8 cellular contexts compared by ENCODE assay signal in genomic region chr7:102390697-102391484, GRCh38. TPM values are rescaled to one million over a fixed set of nuclear protein-coding genes. Genes with fewer than 3 reads are reported as not detected.
A peak's percentile ranks its signal among the peaks of the same experiment; 100 is the strongest.
DNase-seq lines count a peak whose midpoint lies in the region; ATAC-seq and TF ChIP-seq lines count a peak whose summit lies in the region.

No MANE protein-coding gene starts in this region.

- no peak overlapping the region for H3K4me3 ChIP-seq in Caco-2 (ENCODE audit: low read depth, low read length)

- H3K27me3 ChIP-seq in Caco-2 (replicated peaks; ENCODE audit: control insufficient read depth, insufficient read depth, low read length) = no peaks in the 10 kb centered on the region

- intact Hi-C loops in Caco-2 (cut with micrococcal nuclease; ENCODE audit: unreplicated experiment) = loop anchor here (1.0 kb wide), 1 partner anchor 112 kb away; no protein-coding TSS in a partner anchor

- peak overlapping the region; percentile 35 for H3K27ac Mint-ChIP-seq in Caco-2 (ENCODE audit: unreplicated experiment)
- H3K27ac Mint-ChIP-seq in activated CD8-positive, alpha-beta memory T cell treated with anti-CD3 and anti-CD28 coated beads, Interleukin-2, amount 10 ng/mL, durations not matched to agents 7 days and 5 days = no peak overlapping the region

- CTCF ChIA-PET in Caco-2 (lab: Charles Lee) = no interaction called here
- CTCF ChIA-PET in activated CD8-positive, alpha-beta memory T cell treated with anti-CD3 and anti-CD28 coated beads, Interleukin-2, amount 10 ng/mL, durations not matched to agents 7 days and 5 days (lab: Charles Lee) = interaction anchor here (0.6 to 1.9 kb wide), 8 partner anchors 13 to 1731 kb away, joined by 3 to 13 read pairs (median 4); no protein-coding TSS in a partner anchor

- peak; percentile 87 to 95 for TF ChIP-seq CTCF in Caco-2 (IDR thresholded peaks at IDR 0.05; ENCODE audit: insufficient read depth in 1 of 2, low read depth in 1 of 2, low read length in 1 of 2, severe bottlenecking in 1 of 2, unreplicated experiment in 1 of 2)

- peaks cover 2% of the 10 kb centered on the region; the same call in 1 of the 2 replicates for H3K36me3 ChIP-seq in Caco-2 (ENCODE audit: control insufficient read depth, insufficient read depth, low read length)

- H3K4me1 ChIP-seq in Caco-2 = peaks cover 27% of the 10 kb centered on the region

- ATAC-seq in HG02798 (IDR thresholded peaks at IDR 0.05; ENCODE audit: poor library complexity, unreplicated experiment) (peak; percentile 47), GM21737 (IDR thresholded peaks at IDR 0.05; ENCODE audit: unreplicated experiment) (no peak)
- ATAC-seq in activated CD8-positive, alpha-beta memory T cell treated with anti-CD3 and anti-CD28 coated beads, Interleukin-2, amount 10 ng/mL, durations not matched to agents 7 days and 5 days = peak; percentile 71

- H3K36me3 Mint-ChIP-seq in Caco-2 (ENCODE audit: insufficient read depth, unreplicated experiment) = peaks cover 63% of the 10 kb centered on the region
- peaks cover 12% of the 10 kb centered on the region for H3K36me3 Mint-ChIP-seq in activated CD8-positive, alpha-beta memory T cell treated with anti-CD3 and anti-CD28 coated beads, Interleukin-2, amount 10 ng/mL, durations not matched to agents 7 days and 5 days

- no peaks in the 10 kb centered on the region; the same call in 1 of the 2 replicates for H3K9me3 ChIP-seq in Caco-2

- no TSS peak for BruUV-seq in Caco-2 (replicated peaks; lab: Mats Ljungman, UMichigan)

- POLR2A ChIA-PET in Caco-2 (lab: Charles Lee) = no interaction called here

- H3K4me1 Mint-ChIP-seq in Caco-2 (ENCODE audit: low read depth, unreplicated experiment) = peaks cover 15% of the 10 kb centered on the region
- H3K4me1 Mint-ChIP-seq in activated CD8-positive, alpha-beta memory T cell treated with anti-CD3 and anti-CD28 coated beads, Interleukin-2, amount 10 ng/mL, durations not matched to agents 7 days and 5 days = peaks cover 5% of the 10 kb centered on the region

- DNase-seq in Caco-2 = peak; percentile 87 to 91
- peak; percentile 10 for DNase-seq in NK-92 (lab: John Stamatoyannopoulos, UW; ENCODE audit: unreplicated experiment)
- peak; percentile 77 for DNase-seq in activated CD8-positive, alpha-beta memory T cell treated with anti-CD3 and anti-CD28 coated beads, Interleukin-2, amount 10 ng/mL, durations not matched to agents 7 days and 5 days
- peak; percentile 54 for DNase-seq in epidermal melanocyte (ENCODE audit: insufficient read length, low spot score)
- DNase-seq in mucosa of gallbladder (ENCODE audit: low spot score) = peak; percentile 87
- DNase-seq in stimulated activated CD8-positive, alpha-beta memory T cell treated with anti-CD3 and anti-CD28 coated beads, Interleukin-4, amount 100 ng/mL, for 48 hours = peak; percentile 82

- no peaks in the 10 kb centered on the region for H3K9me3 Mint-ChIP-seq in Caco-2 (ENCODE audit: unreplicated experiment)
- no peaks in the 10 kb centered on the region for H3K9me3 Mint-ChIP-seq in activated CD8-positive, alpha-beta memory T cell treated with anti-CD3 and anti-CD28 coated beads, Interleukin-2, amount 10 ng/mL, durations not matched to agents 7 days and 5 days (ENCODE audit: low read depth)

- no peak overlapping the region for H3K4me3 Mint-ChIP-seq in Caco-2 (ENCODE audit: unreplicated experiment)
- no peak overlapping the region for H3K4me3 Mint-ChIP-seq in activated CD8-positive, alpha-beta memory T cell treated with anti-CD3 and anti-CD28 coated beads, Interleukin-2, amount 10 ng/mL, durations not matched to agents 7 days and 5 days

- H3K27me3 Mint-ChIP-seq in Caco-2 (ENCODE audit: insufficient read depth, unreplicated experiment) = no peaks in the 10 kb centered on the region
- H3K27me3 Mint-ChIP-seq in activated CD8-positive, alpha-beta memory T cell treated with anti-CD3 and anti-CD28 coated beads, Interleukin-2, amount 10 ng/mL, durations not matched to agents 7 days and 5 days = no peaks in the 10 kb centered on the region

RNA-seq across cellular contexts. Expression of gene PRKRIP1, which starts 5.3 kb away (rescaled TPM):
- total RNA-seq in Caco-2 (2022) = 34.2 and 35.2 TPM in 2 replicates
- total RNA-seq in activated CD8-positive, alpha-beta memory T cell treated with anti-CD3 and anti-CD28 coated beads, Interleukin-2, amount 10 ng/mL, durations not matched to agents 7 days and 5 days = 10 to 100 TPM; 22.2 to 34.5 TPM
- 22.6 TPM for total RNA-seq in mucosa of gallbladder

RNA-seq across cellular contexts. Expression of gene SPDYE6, which starts 34.6 kb away (rescaled TPM):
- not detected in 2 replicates for total RNA-seq in Caco-2 (2022)
- total RNA-seq in activated CD8-positive, alpha-beta memory T cell treated with anti-CD3 and anti-CD28 coated beads, Interleukin-2, amount 10 ng/mL, durations not matched to agents 7 days and 5 days = not detected
- total RNA-seq in mucosa of gallbladder = not detected

RNA-seq across cellular contexts. Expression of gene ORAI2, which starts 42.5 kb away (rescaled TPM):
- total RNA-seq in Caco-2 (2022) (19.4 and 20.2 TPM in 2 replicates), mucosa of gallbladder (27.1 TPM)
- total RNA-seq in activated CD8-positive, alpha-beta memory T cell treated with anti-CD3 and anti-CD28 coated beads, Interleukin-2, amount 10 ng/mL, durations not matched to agents 7 days and 5 days = 10 to 100 TPM; 58.1 to 73.7 TPM

Comparison
In these comparisons a context has a peak if more than half of its experiments do, and no peak if none do; other contexts are left out.
1. DNase-seq: peak in every context shown above with its lines; median percentile 89 in Caco-2; 87 in mucosa of gallbladder; 82 in stimulated activated CD8-positive, alpha-beta memory T cell treated with anti-CD3 and anti-CD28 coated beads, Interleukin-4, amount 100 ng/mL, for 48 hours; 77 in activated CD8-positive, alpha-beta memory T cell treated with anti-CD3 and anti-CD28 coated beads, Interleukin-2, amount 10 ng/mL, durations not matched to agents 7 days and 5 days; 54 in epidermal melanocyte; 10 in NK-92.